In genomic region chr1:23539698-23540266, GRCh38 we compare ENCODE assay signal across 8 cellular contexts. TPM values are rescaled to one million over a fixed set of nuclear protein-coding genes. Genes with fewer than 3 reads are reported as not detected.
A peak's percentile ranks its signal among the peaks of the same experiment; 100 is the strongest.
DNase-seq lines count a peak whose midpoint lies in the region; ATAC-seq and TF ChIP-seq lines count a peak whose summit lies in the region.

No MANE protein-coding gene starts in this region.

- H3K27me3 Mint-ChIP-seq in activated naive CD4-positive, alpha-beta T cell treated with anti-CD3 and anti-CD28 coated beads for 36 hours (ENCODE audit: low read depth), result no peaks in the 10 kb centered on the region

- ATAC-seq in HG02763 (IDR thresholded peaks at IDR 0.05; ENCODE audit: unreplicated experiment), result peak; percentile 81
- peak; percentile 91 for ATAC-seq in SK-N-SH treated with all-trans-retinoic acid at 6 μM for 48 hours
- ATAC-seq in upper lobe of right lung, result peak; percentile 97

- no peak overlapping the region for H3K27ac ChIP-seq in upper lobe of right lung

- peak overlapping the region; percentile 9 for H3K4me3 ChIP-seq in upper lobe of right lung

- TF ChIP-seq CTCF in GM10266 (IDR thresholded peaks at IDR 0.05; ENCODE audit: control insufficient read depth, insufficient read depth, low read depth, missing control alignments) (peak; percentile 92), upper lobe of right lung (IDR thresholded peaks at IDR 0.05) (peak; percentile 94)

- no peaks in the 10 kb centered on the region for H3K9me3 ChIP-seq in upper lobe of right lung

- peaks cover 8% of the 10 kb centered on the region for H3K4me1 ChIP-seq in upper lobe of right lung

- no peak overlapping the region for H3K27ac Mint-ChIP-seq in activated naive CD4-positive, alpha-beta T cell treated with anti-CD3 and anti-CD28 coated beads for 36 hours

- peak overlapping the region; percentile 33 for H3K4me3 Mint-ChIP-seq in activated naive CD4-positive, alpha-beta T cell treated with anti-CD3 and anti-CD28 coated beads for 36 hours

- peak; percentile 86 for DNase-seq in GM10266 (ENCODE audit: extremely low spot score)
- peak; percentile 93 for DNase-seq in NCI-H128 (lab: John Stamatoyannopoulos, UW; ENCODE audit: unreplicated experiment)
- DNase-seq in activated naive CD4-positive, alpha-beta T cell treated with anti-CD3 and anti-CD28 coated beads for 36 hours, result peak; percentile 97
- peak; percentile 64 to 94 (median 88) for DNase-seq in head of caudate nucleus
- peak; percentile 94 for DNase-seq in posterior vena cava (ENCODE audit: low spot score)
- DNase-seq in upper lobe of right lung, result peak; percentile 90

- H3K36me3 Mint-ChIP-seq in activated naive CD4-positive, alpha-beta T cell treated with anti-CD3 and anti-CD28 coated beads for 36 hours (ENCODE audit: low read depth), result no peaks in the 10 kb centered on the region

- H3K27me3 ChIP-seq in upper lobe of right lung, result no peaks in the 10 kb centered on the region

- H3K4me1 Mint-ChIP-seq in activated naive CD4-positive, alpha-beta T cell treated with anti-CD3 and anti-CD28 coated beads for 36 hours (ENCODE audit: low read depth), result peaks cover 12% of the 10 kb centered on the region

- no peaks in the 10 kb centered on the region for H3K9me3 Mint-ChIP-seq in activated naive CD4-positive, alpha-beta T cell treated with anti-CD3 and anti-CD28 coated beads for 36 hours

- no peaks in the 10 kb centered on the region for H3K36me3 ChIP-seq in upper lobe of right lung

- intact Hi-C loops in activated naive CD4-positive, alpha-beta T cell treated with anti-CD3 and anti-CD28 coated beads for 36 hours (cut with micrococcal nuclease), result loop anchor here (1.0 to 10.0 kb wide), 6 partner anchors 8 to 515 kb away; partner anchors contain the start of genes ASAP3 and E2F2
- intact Hi-C loops in head of caudate nucleus (cut with DNase I) (loop anchor here (5.0 kb wide), 2 partner anchors 42 to 172 kb away; partner anchors contain the start of gene ZNF436), posterior vena cava (cut with DNase I) (no loop called here), upper lobe of right lung (cut with DNase I) (loop anchor here (5.0 kb wide), 2 partner anchors 42 to 98 kb away; no protein-coding TSS in a partner anchor)

- CTCF ChIA-PET in activated naive CD4-positive, alpha-beta T cell treated with anti-CD3 and anti-CD28 coated beads for 36 hours (lab: Charles Lee), result interaction anchor here (0.5 to 10.0 kb wide), 30 partner anchors 9 to 399 kb away, joined by 3 to 402 read pairs (median 5); partner anchors contain the start of genes E2F2, ELOA, ID3 and ZNF436

TF ChIP-seq in SK-N-SH treated with all-trans-retinoic acid at 6 μM for 48 hours, 23 proteins besides CTCF, POLR2A, EP300 and RAD21:
- TF ChIP-seq BACH2 (CRISPR knock-in tag; IDR thresholded peaks at IDR 0.05; ENCODE audit: borderline replicate concordance), result no peak
- TF ChIP-seq TCF4 (CRISPR knock-in tag; IDR thresholded peaks at IDR 0.05; ENCODE audit: borderline replicate concordance), result peak; percentile 85
- 0 out of 2 replicates have a peak, but pooled peaks have one; percentile 11 for TF ChIP-seq ZFP3 (CRISPR knock-in tag; IDR thresholded peaks at IDR 0.05)

RNA-seq across cellular contexts. Expression of gene E2F2, which starts 8.7 kb away (rescaled TPM):
- total RNA-seq in activated naive CD4-positive, alpha-beta T cell treated with anti-CD3 and anti-CD28 coated beads for 36 hours, result 10 to 100 TPM; 31.3 to 33.8 TPM
- under 1 TPM; 0.24 to 0.46 TPM for total RNA-seq in posterior vena cava
- total RNA-seq in upper lobe of right lung, result 0.32 TPM

RNA-seq across cellular contexts. Expression of gene ID3, which starts 19.5 kb away (rescaled TPM):
- total RNA-seq in activated naive CD4-positive, alpha-beta T cell treated with anti-CD3 and anti-CD28 coated beads for 36 hours, result 10 to 100 TPM; 69.5 to 74.6 TPM
- total RNA-seq in posterior vena cava, result 100 to 1,000 TPM; 190 to 243 TPM
- total RNA-seq in upper lobe of right lung, result 242 TPM

RNA-seq across cellular contexts. Expression of gene ASAP3, which starts 55.8 kb away (rescaled TPM):
- 1 to 10 TPM in 1 of 2 experiments, under 1 TPM in 1; 0.76 to 1.3 TPM for total RNA-seq in activated naive CD4-positive, alpha-beta T cell treated with anti-CD3 and anti-CD28 coated beads for 36 hours
- total RNA-seq in posterior vena cava (10 to 100 TPM; 37.8 to 51.4 TPM), upper lobe of right lung (35.9 TPM)

Comparison
In these comparisons a context has a peak if more than half of its experiments do, and no peak if none do; other contexts are left out.
1. RNA of gene E2F2, which starts 8.7 kb away (total RNA-seq): 31.3 to 33.8 TPM in activated naive CD4-positive, alpha-beta T cell treated with anti-CD3 and anti-CD28 coated beads for 36 hours; 0.24 to 0.46 TPM in posterior vena cava and 0.32 TPM in upper lobe of right lung (single experiment); every median in the first group is over 10 times any median in the second.
2. RNA of gene ASAP3, which starts 55.8 kb away (total RNA-seq): 37.8 to 51.4 TPM in posterior vena cava and 35.9 TPM in upper lobe of right lung (single experiment); 0.76 to 1.3 TPM in activated naive CD4-positive, alpha-beta T cell treated with anti-CD3 and anti-CD28 coated beads for 36 hours; every median in the first group is over 10 times any median in the second.
3. intact Hi-C loops: an anchor here in activated naive CD4-positive, alpha-beta T cell treated with anti-CD3 and anti-CD28 coated beads for 36 hours (1.0 to 10.0 kb wide), head of caudate nucleus (5.0 kb wide) and upper lobe of right lung (5.0 kb wide); none called in posterior vena cava.
4. Peak in every context shown above with its lines, with median percentiles within 50 percentile points of each other: DNase-seq and ATAC-seq.